28 cellular contexts compared by ENCODE assay signal in genomic region chr7:625376-625971, GRCh38.
"Had no signal": no experiment of that assay in that cellular context is flagged by ENCODE, and none has a peak within 500 bp of the region (broad histone marks: within the 10 kb centered on the region; RNA-seq: fewer than 3 reads in every experiment).

No MANE protein-coding gene starts in this region.

- H3K36me3 ChIP-seq: adrenal gland, ascending aorta, cardiac muscle cell, esophagus muscularis mucosa, heart right ventricle, left lung, lower lobe of right lung, uterus, WERI-Rb-1 had no signal

- H3K4me1 ChIP-seq: adrenal gland, ascending aorta, esophagus muscularis mucosa, heart right ventricle, left lung, lower lobe of right lung, uterus had no signal

- H3K27me3 ChIP-seq: adrenal gland, ascending aorta, cardiac muscle cell, esophagus muscularis mucosa, heart right ventricle, left lung, uterus had no signal

- H3K27ac ChIP-seq: adrenal gland, ascending aorta, cardiac muscle cell, esophagus muscularis mucosa, heart right ventricle, left lung, lower lobe of right lung, skin epidermis, uterus, WERI-Rb-1 had no signal

- DNase-seq: activated CD4-positive, alpha-beta T cell treated with anti-CD3 and anti-CD28 coated beads for 48 hours; activated CD4-positive, alpha-beta T cell treated with anti-CD3 and anti-CD28 coated beads, Interleukin-2, amount 50 U/mL, for 48 hours; activated CD8-positive, alpha-beta memory T cell treated with anti-CD3 and anti-CD28 coated beads for 24 hours; activated effector memory CD4-positive, alpha-beta T cell treated with Interleukin-2 at 50 U/mL for 16 hours; activated naive CD4-positive, alpha-beta T cell treated with Interleukin-2 at 50 U/mL for 16 hours; activated naive CD8-positive, alpha-beta T cell treated with anti-CD3 and anti-CD28 coated beads for 36 hours; adrenal gland; cerebellar nuclear complex; foreskin melanocyte; heart right ventricle; lower lobe of right lung; mesenchymal stem cell; stimulated activated CD4-positive, alpha-beta T cell treated with anti-CD3 and anti-CD28 coated beads, Interleukin-4, amount 100 ng/mL, for 4 hours; stimulated activated CD8-positive, alpha-beta memory T cell treated with anti-CD3 and anti-CD28 coated beads, Interleukin-4, amount 100 ng/mL, for 48 hours; stimulated activated naive CD8-positive, alpha-beta T cell treated with anti-CD3 and anti-CD28 coated beads, Interleukin-15, amount 100 ng/mL, for 72 hours; substantia nigra; T-helper 9 cell; uterus; WERI-Rb-1 had no signal

- H3K4me3 ChIP-seq: adrenal gland, ascending aorta, cardiac muscle cell, esophagus muscularis mucosa, heart right ventricle, left lung, lower lobe of right lung, skin epidermis, uterus had no signal

- ATAC-seq: activated CD4-positive, CD25-positive, alpha-beta regulatory T cell treated with anti-CD3 and anti-CD28 coated beads, Interleukin-2, amount 50 U/mL, for 24 hours; heart right ventricle; left lung; lower lobe of right lung; natural killer cell treated with Interleukin-12 subunit alpha and Interleukin-12 subunit beta and Interleukin-15 and Interleukin-18, amount 100 ng/mL, for 72 hours; sciatic nerve; stimulated activated memory B cell treated with anti-CD40 and anti-IgM and Interleukin-4, amounts not matched to agents 10 μg/mL and 1 μg/mL and 100 μg/mL, for 72 hours; stimulated activated naive CD8-positive, alpha-beta T cell treated with anti-CD3 and anti-CD28 coated beads, Interleukin-15, amount 100 ng/mL, for 72 hours had no signal
